In the genomic region with DNA sequence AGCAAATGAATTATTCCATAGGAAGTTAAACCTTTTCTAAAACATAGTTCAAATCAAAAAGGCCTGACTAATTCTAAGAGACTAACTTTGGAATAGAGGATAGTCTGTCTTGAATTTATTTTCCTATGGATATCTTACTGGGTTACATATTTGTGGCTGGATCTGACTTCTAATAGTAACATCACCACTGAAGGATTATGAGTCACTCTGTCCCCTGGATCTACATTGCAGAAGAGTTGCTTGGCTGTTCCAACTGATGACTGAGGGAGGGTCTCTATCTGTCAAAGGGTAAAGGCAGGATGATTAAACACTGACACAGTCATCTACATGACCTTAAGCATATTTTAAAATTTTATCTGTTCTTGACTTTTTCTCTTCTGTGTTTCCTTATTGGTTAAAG, we compare ENCODE assay signal across 17 cellular contexts.
DNase-seq lines count a peak whose midpoint lies in the region; ATAC-seq, FAIRE-seq and TF ChIP-seq lines count a peak whose summit lies in the region.
"Had no signal": no experiment of that assay in that cellular context is flagged by ENCODE, and none has a peak within 500 bp of the region (broad histone marks: within the 10 kb centered on the region; RNA-seq: fewer than 3 reads in every experiment).

No MANE protein-coding gene starts in this region.

- no peak overlapping the region for H3K4me2 ChIP-seq in neuronal stem cell (ENCODE audit: insufficient read depth, low read length, poor library complexity, severe bottlenecking)

- intact Hi-C loops in heart right ventricle (cut with DNase I) (loop anchor here in 1 of 10 donors (5.0 kb wide), 1 partner anchor 1026 kb away; no protein-coding TSS in a partner anchor), upper lobe of right lung (cut with DNase I) (no loop called here)

- H3K9ac ChIP-seq in neuronal stem cell (ENCODE audit: low read depth, low read length, poor library complexity): no peak overlapping the region

- no peak overlapping the region for H3K27ac Mint-ChIP-seq in T-helper 17 cell
- H3K27ac Mint-ChIP-seq: immature natural killer cell, natural killer cell had no signal

- H3K27ac ChIP-seq in heart right ventricle (peak overlapping the region in 6 of 10 donors; percentile 35 to 71 (median 55)), right atrium auricular region (peak overlapping the region in 1 of 2 donors; percentile 48), neuronal stem cell (replicated peaks; ENCODE audit: low read length) (no peak overlapping the region), upper lobe of right lung (no peak overlapping the region)
- H3K27ac ChIP-seq: testis had no signal

- H2AFZ ChIP-seq in neuronal stem cell (ENCODE audit: low read length): no peak overlapping the region

- H3K4me1 ChIP-seq in heart right ventricle (peaks cover 0 to 15% (median 0%) of the 10 kb centered on the region in 9 donors), right atrium auricular region (no peaks in the 10 kb centered on the region), neuronal stem cell (ENCODE audit: control insufficient read depth in 2 of 2, insufficient read depth in 1 of 2, low read depth in 1 of 2, low read length in 2 of 2) (no peaks in the 10 kb centered on the region), upper lobe of right lung (no peaks in the 10 kb centered on the region)
- H3K4me1 ChIP-seq: testis had no signal

- no peak overlapping the region for H4K91ac ChIP-seq in neuronal stem cell (ENCODE audit: low read depth, low read length, poor library complexity)

- H2AK5ac ChIP-seq in neuronal stem cell (ENCODE audit: low read depth, low read length): no peak overlapping the region

- no peak overlapping the region for H2BK12ac ChIP-seq in neuronal stem cell (ENCODE audit: low read length)

- H3K36me3 Mint-ChIP-seq in T-helper 17 cell (ENCODE audit: low read depth): no peaks in the 10 kb centered on the region
- H3K36me3 Mint-ChIP-seq: immature natural killer cell, natural killer cell had no signal

- H3K79me1 ChIP-seq in neuronal stem cell (ENCODE audit: low read depth, low read length): no peaks in the 10 kb centered on the region

- DNase-seq in heart right ventricle (no peak), right atrium auricular region (ENCODE audit: low spot score) (no peak), fibroblast of peridontal ligament (ENCODE audit: extremely low read depth) (peak; percentile 93), urothelium cell line (ENCODE audit: low spot score) (peak; percentile 64), T-helper 17 cell (no peak), neuronal stem cell (ENCODE audit: low spot score) (no peak), upper lobe of right lung (no peak)
- DNase-seq: activated CD8-positive, alpha-beta memory T cell treated with anti-CD3 and anti-CD28 coated beads, Interleukin-2, amount 50 U/mL, for 4 hours; anterior cingulate cortex; immature natural killer cell; natural killer cell; NCI-H2227 treated with DMSO at 0.1 percent for 48 hours; testis had no signal

- no peak overlapping the region for H2BK120ac ChIP-seq in neuronal stem cell (ENCODE audit: low read depth, low read length)

- no peak overlapping the region for H3K4ac ChIP-seq in neuronal stem cell (ENCODE audit: low read length)

- H4K8ac ChIP-seq in neuronal stem cell (ENCODE audit: low read depth, low read length): no peak overlapping the region

- H3K36me3 ChIP-seq in heart right ventricle: no peaks in the 10 kb centered on the region
- H3K36me3 ChIP-seq in right atrium auricular region: no peaks in the 10 kb centered on the region
- no peaks in the 10 kb centered on the region for H3K36me3 ChIP-seq in neuronal stem cell (replicated peaks in 1 of 2; ENCODE audit: control insufficient read depth in 2 of 2, insufficient read depth in 2 of 2, low read length in 2 of 2)
- H3K36me3 ChIP-seq in upper lobe of right lung: no peaks in the 10 kb centered on the region

- H3K18ac ChIP-seq in neuronal stem cell (ENCODE audit: low read length): no peak overlapping the region

- H3K27me3 ChIP-seq in heart right ventricle: no peaks in the 10 kb centered on the region
- H3K27me3 ChIP-seq in right atrium auricular region: no peaks in the 10 kb centered on the region
- no peaks in the 10 kb centered on the region for H3K27me3 ChIP-seq in neuronal stem cell (ENCODE audit: control insufficient read depth in 3 of 3, insufficient read depth in 3 of 3, low read depth in 1 of 3, low read length in 3 of 3)
- H3K27me3 ChIP-seq in upper lobe of right lung: no peaks in the 10 kb centered on the region
- H3K27me3 ChIP-seq: testis had no signal

- H2BK5ac ChIP-seq in neuronal stem cell (ENCODE audit: low read length): no peak overlapping the region

- peaks cover 16% of the 10 kb centered on the region for H3K27me3 Mint-ChIP-seq in T-helper 17 cell

- no peak overlapping the region for H2BK15ac ChIP-seq in neuronal stem cell (ENCODE audit: low read length)

- no peak overlapping the region for H3K4me3 Mint-ChIP-seq in T-helper 17 cell
- H3K4me3 Mint-ChIP-seq: immature natural killer cell, natural killer cell had no signal

- no peak for TF ChIP-seq CTCF in heart right ventricle (IDR thresholded peaks at IDR 0.05)
- TF ChIP-seq CTCF in right atrium auricular region (IDR thresholded peaks at IDR 0.05): no peak
- TF ChIP-seq CTCF in upper lobe of right lung (IDR thresholded peaks at IDR 0.05): no peak

- H3K9me3 ChIP-seq in heart right ventricle: no peaks in the 10 kb centered on the region
- no peaks in the 10 kb centered on the region for H3K9me3 ChIP-seq in right atrium auricular region
- no peaks in the 10 kb centered on the region for H3K9me3 ChIP-seq in T-helper 17 cell (ENCODE audit: control insufficient read depth, low read length, poor library complexity, severe bottlenecking)
- H3K9me3 ChIP-seq in neuronal stem cell (replicated peaks in 1 of 2; ENCODE audit: control insufficient read depth in 2 of 2, insufficient read depth in 1 of 2, low read depth in 1 of 2, low read length in 2 of 2): no peaks in the 10 kb centered on the region
- H3K9me3 ChIP-seq in upper lobe of right lung: no peaks in the 10 kb centered on the region
- H3K9me3 ChIP-seq: testis had no signal

- H3K4me3 ChIP-seq in heart right ventricle (no peak overlapping the region), right atrium auricular region (no peak overlapping the region), neuronal stem cell (ENCODE audit: low read length in 2 of 2) (no peak overlapping the region), upper lobe of right lung (no peak overlapping the region)
- H3K4me3 ChIP-seq: testis had no signal

- no peak overlapping the region for H3K14ac ChIP-seq in neuronal stem cell (ENCODE audit: low read length)

- H3K4me1 Mint-ChIP-seq in T-helper 17 cell: no peaks in the 10 kb centered on the region
- H3K4me1 Mint-ChIP-seq: immature natural killer cell, natural killer cell had no signal

- ATAC-seq in heart right ventricle (peak in 3 of 8 donors; percentile 31 to 57 (median 47)), SK-N-SH treated with all-trans-retinoic acid at 6 μM for 48 hours (peak; percentile 81), T-helper 17 cell (no peak), upper lobe of right lung (no peak)
- ATAC-seq: natural killer cell, Panc1 had no signal

- no peak overlapping the region for H3K23ac ChIP-seq in neuronal stem cell (ENCODE audit: low read depth, low read length, poor library complexity)

- FAIRE-seq in urothelium cell line (lab: Jason Lieb, UNC): no peak
- FAIRE-seq: A204.1, endometrium had no signal

TF ChIP-seq in SK-N-SH treated with all-trans-retinoic acid at 6 μM for 48 hours, 23 proteins besides CTCF, POLR2A, EP300 and RAD21 (continues in another document):
- TF ChIP-seq ZNF8 (CRISPR knock-in tag; IDR thresholded peaks at IDR 0.05) (no peak), OSR1 (CRISPR knock-in tag; IDR thresholded peaks at IDR 0.05) (no peak), ISL1 (CRISPR knock-in tag; IDR thresholded peaks at IDR 0.05) (no peak)
- TF ChIP-seq, protein P1, sequence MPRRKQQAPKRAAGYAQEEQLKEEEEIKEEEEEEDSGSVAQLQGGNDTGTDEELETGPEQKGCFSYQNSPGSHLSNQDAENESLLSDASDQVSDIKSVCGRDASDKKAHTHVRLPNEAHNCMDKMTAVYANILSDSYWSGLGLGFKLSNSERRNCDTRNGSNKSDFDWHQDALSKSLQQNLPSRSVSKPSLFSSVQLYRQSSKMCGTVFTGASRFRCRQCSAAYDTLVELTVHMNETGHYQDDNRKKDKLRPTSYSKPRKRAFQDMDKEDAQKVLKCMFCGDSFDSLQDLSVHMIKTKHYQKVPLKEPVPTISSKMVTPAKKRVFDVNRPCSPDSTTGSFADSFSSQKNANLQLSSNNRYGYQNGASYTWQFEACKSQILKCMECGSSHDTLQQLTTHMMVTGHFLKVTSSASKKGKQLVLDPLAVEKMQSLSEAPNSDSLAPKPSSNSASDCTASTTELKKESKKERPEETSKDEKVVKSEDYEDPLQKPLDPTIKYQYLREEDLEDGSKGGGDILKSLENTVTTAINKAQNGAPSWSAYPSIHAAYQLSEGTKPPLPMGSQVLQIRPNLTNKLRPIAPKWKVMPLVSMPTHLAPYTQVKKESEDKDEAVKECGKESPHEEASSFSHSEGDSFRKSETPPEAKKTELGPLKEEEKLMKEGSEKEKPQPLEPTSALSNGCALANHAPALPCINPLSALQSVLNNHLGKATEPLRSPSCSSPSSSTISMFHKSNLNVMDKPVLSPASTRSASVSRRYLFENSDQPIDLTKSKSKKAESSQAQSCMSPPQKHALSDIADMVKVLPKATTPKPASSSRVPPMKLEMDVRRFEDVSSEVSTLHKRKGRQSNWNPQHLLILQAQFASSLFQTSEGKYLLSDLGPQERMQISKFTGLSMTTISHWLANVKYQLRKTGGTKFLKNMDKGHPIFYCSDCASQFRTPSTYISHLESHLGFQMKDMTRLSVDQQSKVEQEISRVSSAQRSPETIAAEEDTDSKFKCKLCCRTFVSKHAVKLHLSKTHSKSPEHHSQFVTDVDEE (CRISPR knock-in tag; IDR thresholded peaks at IDR 0.05): no peak
- TF ChIP-seq, protein P2, sequence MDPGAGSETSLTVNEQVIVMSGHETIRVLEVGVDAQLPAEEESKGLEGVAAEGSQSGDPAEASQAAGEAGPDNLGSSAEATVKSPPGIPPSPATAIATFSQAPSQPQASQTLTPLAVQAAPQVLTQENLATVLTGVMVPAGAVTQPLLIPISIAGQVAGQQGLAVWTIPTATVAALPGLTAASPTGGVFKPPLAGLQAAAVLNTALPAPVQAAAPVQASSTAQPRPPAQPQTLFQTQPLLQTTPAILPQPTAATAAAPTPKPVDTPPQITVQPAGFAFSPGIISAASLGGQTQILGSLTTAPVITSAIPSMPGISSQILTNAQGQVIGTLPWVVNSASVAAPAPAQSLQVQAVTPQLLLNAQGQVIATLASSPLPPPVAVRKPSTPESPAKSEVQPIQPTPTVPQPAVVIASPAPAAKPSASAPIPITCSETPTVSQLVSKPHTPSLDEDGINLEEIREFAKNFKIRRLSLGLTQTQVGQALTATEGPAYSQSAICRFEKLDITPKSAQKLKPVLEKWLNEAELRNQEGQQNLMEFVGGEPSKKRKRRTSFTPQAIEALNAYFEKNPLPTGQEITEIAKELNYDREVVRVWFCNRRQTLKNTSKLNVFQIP (CRISPR knock-in tag; IDR thresholded peaks at IDR 0.05; ENCODE audit: borderline replicate concordance, low read depth): no peak

Comparison
In these comparisons a context has a peak if more than half of its experiments do, and no peak if none do; other contexts are left out.
1. DNase-seq: peak in fibroblast of peridontal ligament (single experiment) and urothelium cell line (single experiment); none in heart right ventricle (0 of 2), right atrium auricular region (single experiment), T-helper 17 cell (0 of 3), neuronal stem cell (single experiment) and upper lobe of right lung (single experiment).
2. H3K27ac ChIP-seq: peak in heart right ventricle (6 of 10); none in neuronal stem cell (single experiment) and upper lobe of right lung (single experiment).